In genomic region chr10:48305905-48306264, GRCh38 we compare ENCODE assay signal across 9 cellular contexts. TPM values are rescaled to one million over a fixed set of nuclear protein-coding genes. Genes with fewer than 3 reads are reported as not detected.
DNase-seq lines count a peak whose midpoint lies in the region; ATAC-seq and TF ChIP-seq lines count a peak whose summit lies in the region.
"Had no signal": no experiment of that assay in that cellular context is flagged by ENCODE, and none has a peak within 500 bp of the region (broad histone marks: within the 10 kb centered on the region; RNA-seq: fewer than 3 reads in every experiment).

No MANE protein-coding gene starts in this region.

- in situ Hi-C loops in GM23248 (cut with MboI): no loop called here

- no peaks in the 10 kb centered on the region for H3K36me3 ChIP-seq in GM23248 (ENCODE audit: low read depth)
- H3K36me3 ChIP-seq in gastroesophageal sphincter: no peaks in the 10 kb centered on the region
- H3K36me3 ChIP-seq in skeletal muscle tissue (ENCODE audit: control insufficient read depth in 3 of 3, insufficient read depth in 3 of 3, low read length in 3 of 3): no peaks in the 10 kb centered on the region

- H2AFZ ChIP-seq in GM23248: peak overlapping the region; percentile 54; the same call in 1 of the 2 replicates

- H3K9me2 ChIP-seq in GM23248 (ENCODE audit: insufficient read depth): no peaks in the 10 kb centered on the region

- H3K27me3 ChIP-seq in GM23248 (replicated peaks; ENCODE audit: insufficient read depth) (peaks cover 5% of the 10 kb centered on the region; the same call in 1 of the 2 replicates), gastroesophageal sphincter (no peaks in the 10 kb centered on the region), skeletal muscle tissue (ENCODE audit: control insufficient read depth in 3 of 3, insufficient read depth in 3 of 3, low read length in 3 of 3) (no peaks in the 10 kb centered on the region)

- WGBS in GM23248 (ENCODE audit: low coverage in 1 of 2, low lambda C conversion rate in 2 of 2, missing lambda C conversion rate in 2 of 2), 2 experiments: 47 to 48% methylated on average over 9 of the region's 9 CpGs
- WGBS in gastroesophageal sphincter (ENCODE audit: low coverage in 1 of 2), 2 donors: 45 to 50% methylated on average over 6 to 7 of the region's 9 CpGs

- no peaks in the 10 kb centered on the region for H3K9me3 ChIP-seq in GM23248 (ENCODE audit: low read depth)
- no peaks in the 10 kb centered on the region for H3K9me3 ChIP-seq in gastroesophageal sphincter
- H3K9me3 ChIP-seq in skeletal muscle tissue (ENCODE audit: control insufficient read depth in 3 of 3, low read length in 3 of 3): no peaks in the 10 kb centered on the region

- peak overlapping the region; percentile 88 for H3K4me3 ChIP-seq in GM23248
- H3K4me3 ChIP-seq in WI38 (ENCODE audit: low read depth, low read length): peak overlapping the region; percentile 86
- H3K4me3 ChIP-seq in gastroesophageal sphincter: peak overlapping the region; percentile 57 to 84
- peak overlapping the region; percentile 66 to 71 (median 70) for H3K4me3 ChIP-seq in skeletal muscle tissue (ENCODE audit: low read length in 3 of 3)

- TF ChIP-seq POLR2A in gastroesophageal sphincter (IDR thresholded peaks at IDR 0.05): no peak

- H3K27ac ChIP-seq in GM23248 (no peak overlapping the region), gastroesophageal sphincter (peak overlapping the region; percentile 8 to 99 (median 98)), skeletal muscle tissue (ENCODE audit: low read depth, low read length) (peak overlapping the region; percentile 58)

- H4K20me1 ChIP-seq in GM23248 (ENCODE audit: insufficient read depth): no peaks in the 10 kb centered on the region; the same call in 1 of the 2 replicates

- H3F3A ChIP-seq in GM23248 (ENCODE audit: insufficient read depth): peaks cover 25% of the 10 kb centered on the region

- peaks cover 28% of the 10 kb centered on the region for H3K4me1 ChIP-seq in GM23248 (ENCODE audit: insufficient read depth)
- H3K4me1 ChIP-seq in gastroesophageal sphincter: peaks cover 4 to 40% (median 5%) of the 10 kb centered on the region in 3 donors
- peaks cover 4 to 13% (median 6%) of the 10 kb centered on the region in 3 donors for H3K4me1 ChIP-seq in skeletal muscle tissue (ENCODE audit: control insufficient read depth in 3 of 3, insufficient read depth in 3 of 3, low read length in 3 of 3)

- DNase-seq in GM23248 (no peak), kidney tubule cell (ENCODE audit: low spot score) (no peak), HuH-7.5 (ENCODE audit: low spot score) (no peak)

- H3K79me2 ChIP-seq in GM23248 (ENCODE audit: insufficient read depth): peaks cover 39% of the 10 kb centered on the region

- no peak for TF ChIP-seq EP300 in gastroesophageal sphincter (IDR thresholded peaks at IDR 0.05)

- TF ChIP-seq CTCF in WI38 (IDR thresholded peaks at IDR 0.05; ENCODE audit: low read depth, low read length) (no peak), gastroesophageal sphincter (IDR thresholded peaks at IDR 0.05) (no peak)

- ATAC-seq in gastroesophageal sphincter: no peak
- ATAC-seq in HG03571 (IDR thresholded peaks at IDR 0.05; ENCODE audit: unreplicated experiment): no peak
- ATAC-seq in HG02884 (IDR thresholded peaks at IDR 0.05; ENCODE audit: unreplicated experiment): no peak

- peak overlapping the region; percentile 32 for H3K4me2 ChIP-seq in GM23248 (ENCODE audit: unreplicated experiment)

- H3K9ac ChIP-seq in GM23248 (peak overlapping the region; percentile 88), skeletal muscle tissue (ENCODE audit: low read depth in 1 of 3, low read length in 3 of 3) (peak overlapping the region in 1 of 3 donors; percentile 58)

RNA-seq across cellular contexts. Expression of gene MAPK8, which starts 0.6 kb away (rescaled TPM):
- total RNA-seq in GM23248 (2014; rRNA removed; shearing (Covaris generic)): 63.6 and 78.7 TPM in 2 replicates
- 44.4 and 54.2 TPM in 2 replicates for polyA plus RNA-seq in GM23248 (2016; fragmentation: Nextera tagmentation; extraction: Ambion mirVana)
- total RNA-seq in gastroesophageal sphincter (10 to 100 TPM; 35.6 to 63.7 (median 40.7) TPM), skeletal muscle tissue (44.4 TPM)

RNA-seq across cellular contexts. Expression of gene FRMPD2, which starts 31.4 kb away (rescaled TPM):
- not detected in 2 replicates for total RNA-seq in GM23248 (2014; rRNA removed; shearing (Covaris generic))
- polyA plus RNA-seq in GM23248 (2016; fragmentation: Nextera tagmentation; extraction: Ambion mirVana): not detected in 2 replicates
- under 1 TPM in 1 of 4 donors, not detected in 3; 0.19 TPM for total RNA-seq in gastroesophageal sphincter
- total RNA-seq in skeletal muscle tissue: not detected
- total RNA-seq: posterior vena cava had no signal
